ENCODE assay signal across 8 cellular contexts in the genomic region with DNA sequence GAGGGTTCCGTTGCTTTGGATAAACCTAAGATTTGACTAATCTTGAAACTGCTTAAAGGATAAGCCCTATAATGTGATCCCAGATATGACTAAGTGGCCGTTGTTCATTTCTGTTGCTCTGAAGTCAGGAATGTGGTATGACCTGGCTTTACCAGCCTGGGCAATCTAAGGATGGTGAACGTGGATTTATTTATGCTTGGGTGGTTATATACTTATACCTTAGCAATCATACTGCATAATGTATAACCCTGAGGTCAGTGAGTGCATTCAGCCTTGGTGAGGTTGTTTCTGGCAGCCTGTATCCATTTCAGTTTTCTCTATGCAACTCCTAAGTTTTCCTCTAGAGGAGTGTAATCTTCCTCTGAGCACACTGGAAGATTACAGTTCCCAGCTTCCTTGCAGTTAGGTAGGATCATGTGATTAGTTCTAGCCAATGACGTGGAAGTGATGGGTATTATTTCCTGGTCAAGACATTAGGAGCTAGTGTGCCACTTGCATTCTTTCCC. TPM values are rescaled to one million over a fixed set of nuclear protein-coding genes. Genes with fewer than 3 reads are reported as not detected.
DNase-seq lines count a peak whose midpoint lies in the region; ATAC-seq lines count a peak whose summit lies in the region.
"Had no signal": no experiment of that assay in that cellular context is flagged by ENCODE, and none has a peak within 500 bp of the region (broad histone marks: within the 10 kb centered on the region; RNA-seq: fewer than 3 reads in every experiment).

No MANE protein-coding gene starts in this region.

- H3K4me1 Mint-ChIP-seq in central memory CD8-positive, alpha-beta T cell = peaks cover 30% of the 10 kb centered on the region

- no peak for ATAC-seq in central memory CD8-positive, alpha-beta T cell (replicated peaks; ENCODE audit: extremely low read depth, poor library complexity, severe bottlenecking)

- H3K9me3 Mint-ChIP-seq in central memory CD8-positive, alpha-beta T cell = no peaks in the 10 kb centered on the region

- DNase-seq in H4 (ENCODE audit: low spot score) (peak; percentile 79), NCI-H82 treated with DMSO at 0.1 percent for 48 hours (lab: John Stamatoyannopoulos, UW; ENCODE audit: unreplicated experiment) (peak; percentile 49), renal cortical epithelial cell (ENCODE audit: low read depth) (peak; percentile 88), hypothalamus (lab: John Stamatoyannopoulos, UW) (no peak), activated gamma-delta T cell treated with Interleukin-2 at 50 U/mL for 16 hours (no peak), NCI-H2196 (lab: John Stamatoyannopoulos, UW; ENCODE audit: unreplicated experiment) (no peak)
- no peak for DNase-seq in central memory CD8-positive, alpha-beta T cell (ENCODE audit: low spot score in 2 of 2)
- DNase-seq: heart left ventricle had no signal

- no peaks in the 10 kb centered on the region for H3K27me3 Mint-ChIP-seq in central memory CD8-positive, alpha-beta T cell

- no peaks in the 10 kb centered on the region for H3K36me3 Mint-ChIP-seq in central memory CD8-positive, alpha-beta T cell (ENCODE audit: insufficient read depth)

- H3K27ac Mint-ChIP-seq in central memory CD8-positive, alpha-beta T cell (ENCODE audit: low read depth) = peak overlapping the region; percentile 52

- H3K4me3 Mint-ChIP-seq in central memory CD8-positive, alpha-beta T cell = no peak overlapping the region

RNA-seq across cellular contexts. Expression of a gene that starts 41.9 kb away (rescaled TPM):
- 62.8 and 73.6 TPM in 2 replicates for total RNA-seq in H4 (2014; rRNA removed; shearing (Covaris generic))
- 65.1 and 196 TPM in 2 replicates for total RNA-seq in renal cortical epithelial cell

RNA-seq across cellular contexts. Expression of a gene that starts 42.1 kb away (rescaled TPM):
- total RNA-seq in H4 (2014; rRNA removed; shearing (Covaris generic)) = 5.5 and 8.2 TPM in 2 replicates
- total RNA-seq in renal cortical epithelial cell = 11.6 and 24.2 TPM in 2 replicates

Comparison
In these comparisons a context has a peak if more than half of its experiments do, and no peak if none do; other contexts are left out.
1. DNase-seq: peak in H4 (single experiment), NCI-H82 treated with DMSO at 0.1 percent for 48 hours (single experiment) and renal cortical epithelial cell (single experiment); none in central memory CD8-positive, alpha-beta T cell (0 of 2), hypothalamus (0 of 51), activated gamma-delta T cell treated with Interleukin-2 at 50 U/mL for 16 hours (single experiment) and NCI-H2196 (single experiment).